ENCODE assay signal across 2 cellular contexts in the genomic region with DNA sequence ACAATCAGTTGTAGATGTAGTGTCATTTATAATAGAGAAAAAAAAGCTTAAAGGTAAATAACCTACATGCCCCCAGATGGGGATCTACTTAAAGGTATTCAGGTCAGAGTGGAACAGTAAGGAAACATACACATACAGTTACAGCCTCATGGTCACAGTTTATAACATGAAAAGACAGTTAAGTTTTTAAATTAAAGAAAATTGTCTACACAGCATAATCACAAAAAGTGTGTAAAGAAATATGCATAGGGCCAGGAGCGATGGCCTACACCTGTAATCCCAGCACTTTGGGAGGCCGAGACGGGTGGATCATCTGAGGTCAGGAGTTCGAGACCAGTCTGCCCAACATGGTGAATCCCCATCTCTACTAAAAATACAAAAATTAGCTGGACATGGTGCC.
A peak's percentile ranks its signal among the peaks of the same experiment; 100 is the strongest.
TF ChIP-seq lines count a peak whose summit lies in the region.

No MANE protein-coding gene starts in this region.

TF ChIP-seq in IMR-90, 13 proteins besides CTCF, POLR2A, EP300 and RAD21:
- no peak for TF ChIP-seq RFX5 (IDR thresholded peaks at IDR 0.05; ENCODE audit: low read depth, low read length)
- no peak for TF ChIP-seq CHD1 (IDR thresholded peaks at IDR 0.05; ENCODE audit: low read depth, low read length)
- TF ChIP-seq MAFK (IDR thresholded peaks at IDR 0.05; ENCODE audit: low read depth, low read length), result peak; percentile 67
- TF ChIP-seq FOS (IDR thresholded peaks at IDR 0.05; ENCODE audit: low read depth, low read length), result no peak
- TF ChIP-seq BHLHE40 (IDR thresholded peaks at IDR 0.05; ENCODE audit: low read depth, low read length), result no peak
- TF ChIP-seq MXI1 (IDR thresholded peaks at IDR 0.05; ENCODE audit: borderline replicate concordance, low read depth, low read length), result no peak
- no peak for TF ChIP-seq RCOR1 (IDR thresholded peaks at IDR 0.05; ENCODE audit: insufficient replicate concordance, low read length)

TF ChIP-seq in K562, 482 proteins besides CTCF, POLR2A, EP300 and RAD21:
- TF ChIP-seq EHMT2 (IDR thresholded peaks at IDR 0.05), result no peak
- TF ChIP-seq SNIP1 (IDR thresholded peaks at IDR 0.05; ENCODE audit: low read depth), result no peak
- TF ChIP-seq, protein P1, sequence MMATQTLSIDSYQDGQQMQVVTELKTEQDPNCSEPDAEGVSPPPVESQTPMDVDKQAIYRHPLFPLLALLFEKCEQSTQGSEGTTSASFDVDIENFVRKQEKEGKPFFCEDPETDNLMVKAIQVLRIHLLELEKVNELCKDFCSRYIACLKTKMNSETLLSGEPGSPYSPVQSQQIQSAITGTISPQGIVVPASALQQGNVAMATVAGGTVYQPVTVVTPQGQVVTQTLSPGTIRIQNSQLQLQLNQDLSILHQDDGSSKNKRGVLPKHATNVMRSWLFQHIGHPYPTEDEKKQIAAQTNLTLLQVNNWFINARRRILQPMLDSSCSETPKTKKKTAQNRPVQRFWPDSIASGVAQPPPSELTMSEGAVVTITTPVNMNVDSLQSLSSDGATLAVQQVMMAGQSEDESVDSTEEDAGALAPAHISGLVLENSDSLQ (IDR thresholded peaks at IDR 0.05), result no peak
- TF ChIP-seq SP2 (IDR thresholded peaks at IDR 0.05; ENCODE audit: extremely low read depth, low read depth, low read length, poor library complexity, severe bottlenecking), result no peak
- peak; percentile 43; the same call in 1 of the 2 replicates for TF ChIP-seq MAFF (IDR thresholded peaks at IDR 0.05; ENCODE audit: low read length)
- no peak for TF ChIP-seq DACH1 (IDR thresholded peaks at IDR 0.05; ENCODE audit: partially characterized antibody)
- no peak for TF ChIP-seq MBD2 (IDR thresholded peaks at IDR 0.05; ENCODE audit: borderline replicate concordance, low read depth)
- TF ChIP-seq C11orf30 (IDR thresholded peaks at IDR 0.05; ENCODE audit: low read depth), result peak; percentile 69
- peak; percentile 90 for TF ChIP-seq ZNF316 (IDR thresholded peaks at IDR 0.05)
- TF ChIP-seq, protein P2, sequence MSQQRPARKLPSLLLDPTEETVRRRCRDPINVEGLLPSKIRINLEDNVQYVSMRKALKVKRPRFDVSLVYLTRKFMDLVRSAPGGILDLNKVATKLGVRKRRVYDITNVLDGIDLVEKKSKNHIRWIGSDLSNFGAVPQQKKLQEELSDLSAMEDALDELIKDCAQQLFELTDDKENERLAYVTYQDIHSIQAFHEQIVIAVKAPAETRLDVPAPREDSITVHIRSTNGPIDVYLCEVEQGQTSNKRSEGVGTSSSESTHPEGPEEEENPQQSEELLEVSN (IDR thresholded peaks at IDR 0.05; ENCODE audit: borderline replicate concordance in 1 of 2, extremely low read depth in 1 of 2, insufficient read depth in 1 of 2, insufficient read length in 1 of 2, low read depth in 1 of 2, low read length in 1 of 2, poor library complexity in 1 of 2, severe bottlenecking in 1 of 2), result no peak
- TF ChIP-seq, protein P3, sequence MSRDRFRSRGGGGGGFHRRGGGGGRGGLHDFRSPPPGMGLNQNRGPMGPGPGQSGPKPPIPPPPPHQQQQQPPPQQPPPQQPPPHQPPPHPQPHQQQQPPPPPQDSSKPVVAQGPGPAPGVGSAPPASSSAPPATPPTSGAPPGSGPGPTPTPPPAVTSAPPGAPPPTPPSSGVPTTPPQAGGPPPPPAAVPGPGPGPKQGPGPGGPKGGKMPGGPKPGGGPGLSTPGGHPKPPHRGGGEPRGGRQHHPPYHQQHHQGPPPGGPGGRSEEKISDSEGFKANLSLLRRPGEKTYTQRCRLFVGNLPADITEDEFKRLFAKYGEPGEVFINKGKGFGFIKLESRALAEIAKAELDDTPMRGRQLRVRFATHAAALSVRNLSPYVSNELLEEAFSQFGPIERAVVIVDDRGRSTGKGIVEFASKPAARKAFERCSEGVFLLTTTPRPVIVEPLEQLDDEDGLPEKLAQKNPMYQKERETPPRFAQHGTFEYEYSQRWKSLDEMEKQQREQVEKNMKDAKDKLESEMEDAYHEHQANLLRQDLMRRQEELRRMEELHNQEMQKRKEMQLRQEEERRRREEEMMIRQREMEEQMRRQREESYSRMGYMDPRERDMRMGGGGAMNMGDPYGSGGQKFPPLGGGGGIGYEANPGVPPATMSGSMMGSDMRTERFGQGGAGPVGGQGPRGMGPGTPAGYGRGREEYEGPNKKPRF (IDR thresholded peaks at IDR 0.05; ENCODE audit: low read depth, low read length), result no peak
- TF ChIP-seq ZNF57 (CRISPR knock-in tag; IDR thresholded peaks at IDR 0.05), result no peak
- TF ChIP-seq MAFG (tag; conservative IDR thresholded peaks at IDR 0.05), result peak; percentile 62
- TF ChIP-seq MAFK (IDR thresholded peaks at IDR 0.05; ENCODE audit: low read length), result 0 out of 2 replicates have a peak, but pooled peaks have one; percentile 45
